Comparison of ENCODE assay signal across 18 cellular contexts in the genomic region with DNA sequence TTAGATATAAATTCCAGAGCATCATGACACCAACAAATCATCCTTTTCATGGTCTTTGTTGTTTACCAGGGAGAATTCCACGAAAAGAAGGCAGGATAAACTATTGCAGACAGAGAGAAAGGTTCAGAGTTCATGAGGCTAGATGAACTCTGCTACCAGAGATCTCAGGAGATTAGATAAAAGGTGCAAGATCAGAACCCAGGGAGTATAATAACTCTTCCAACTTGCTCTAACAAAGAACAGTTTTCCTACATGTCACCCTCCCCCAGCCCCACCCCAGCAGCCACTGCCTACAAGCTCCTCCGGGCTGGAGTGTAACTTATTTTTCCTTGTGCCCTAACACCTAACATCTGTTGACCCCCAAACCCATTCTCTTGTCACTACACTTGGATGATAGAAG. TPM values are rescaled to one million over a fixed set of nuclear protein-coding genes. Genes with fewer than 3 reads are reported as not detected.
DNase-seq lines count a peak whose midpoint lies in the region; ATAC-seq, FAIRE-seq and TF ChIP-seq lines count a peak whose summit lies in the region.
"Had no signal": no experiment of that assay in that cellular context is flagged by ENCODE, and none has a peak within 500 bp of the region (broad histone marks: within the 10 kb centered on the region; RNA-seq: fewer than 3 reads in every experiment).

No MANE protein-coding gene starts in this region.

- H3K9me3 ChIP-seq in Peyer's patch (no peaks in the 10 kb centered on the region), small intestine (ENCODE audit: control insufficient read depth, low read depth) (no peaks in the 10 kb centered on the region), ascending aorta (no peaks in the 10 kb centered on the region)
- H3K9me3 ChIP-seq: A549, BE2C had no signal

- H3K27me3 ChIP-seq in Peyer's patch: no peaks in the 10 kb centered on the region
- H3K27me3 ChIP-seq in small intestine (ENCODE audit: control insufficient read depth in 2 of 2, insufficient read depth in 2 of 2, low read length in 2 of 2): no peaks in the 10 kb centered on the region
- no peaks in the 10 kb centered on the region for H3K27me3 ChIP-seq in ascending aorta
- H3K27me3 ChIP-seq: BE2C had no signal

- no peak for TF ChIP-seq POLR2A in Peyer's patch (IDR thresholded peaks at IDR 0.05)

- ATAC-seq in left lobe of liver (peak; percentile 92), GM19351 (IDR thresholded peaks at IDR 0.05; ENCODE audit: unreplicated experiment) (no peak)
- ATAC-seq: A549 had no signal

- H3K4me1 ChIP-seq in Peyer's patch (peaks cover 0 to 4% (median 1%) of the 10 kb centered on the region in 4 donors), small intestine (ENCODE audit: control insufficient read depth in 2 of 2, insufficient read depth in 1 of 2, low read depth in 1 of 2, low read length in 1 of 2) (peaks cover 0 to 2% of the 10 kb centered on the region in 2 donors), ascending aorta (no peaks in the 10 kb centered on the region)
- H3K4me1 ChIP-seq: A549, BE2C had no signal

- H3K36me3 ChIP-seq in Peyer's patch: no peaks in the 10 kb centered on the region
- H3K36me3 ChIP-seq in small intestine (ENCODE audit: control insufficient read depth in 2 of 2, insufficient read depth in 2 of 2, low read length in 2 of 2): no peaks in the 10 kb centered on the region
- H3K36me3 ChIP-seq in ascending aorta: no peaks in the 10 kb centered on the region
- H3K36me3 ChIP-seq: BE2C had no signal

- peaks cover 40% of the 10 kb centered on the region for H3K4me1 Mint-ChIP-seq in nephron progenitor cell
- H3K4me1 Mint-ChIP-seq: CD4-positive, alpha-beta memory T cell had no signal

- FAIRE-seq in small intestine (lab: Jason Lieb, UNC): no peak
- FAIRE-seq: A549, GM12892, GM19239 had no signal

- H3K27me3 Mint-ChIP-seq in nephron progenitor cell (ENCODE audit: low read depth, poor library complexity): peaks cover 2% of the 10 kb centered on the region
- H3K27me3 Mint-ChIP-seq: CD4-positive, alpha-beta memory T cell had no signal

- H3K4me3 Mint-ChIP-seq in nephron progenitor cell: no peak overlapping the region
- H3K4me3 Mint-ChIP-seq: CD4-positive, alpha-beta memory T cell; HFFc6 had no signal

- intact Hi-C loops in ascending aorta (cut with DNase I): no loop called here

- 7 to 50% (median 42%) methylated on average over 2 of the region's 2 CpGs for whole genome bisulfite sequencing in small intestine, 3 donors

- peak in 2 of 3 donors; percentile 66 to 72 for DNase-seq in Peyer's patch
- DNase-seq in left lobe of liver (ENCODE audit: low spot score): no peak
- no peak for DNase-seq in nephron progenitor cell
- DNase-seq in small intestine: peak; percentile 71
- no peak for DNase-seq in ascending aorta (ENCODE audit: low spot score in 2 of 2)
- no peak for DNase-seq in GOT3 (lab: John Stamatoyannopoulos, UW)
- DNase-seq: BE2C; CD4-positive, alpha-beta memory T cell; DND-41; GDM1; HCEC 1CT; HFFc6; IMR-90 had no signal

- peaks cover 1% of the 10 kb centered on the region for H3K9me3 Mint-ChIP-seq in nephron progenitor cell
- H3K9me3 Mint-ChIP-seq: CD4-positive, alpha-beta memory T cell; HFFc6 had no signal

- TF ChIP-seq CTCF in Peyer's patch (IDR thresholded peaks at IDR 0.05): no peak
- no peak for TF ChIP-seq CTCF in nephron progenitor cell (IDR thresholded peaks at IDR 0.05)
- TF ChIP-seq CTCF in ascending aorta (IDR thresholded peaks at IDR 0.05): no peak

- H3K27ac ChIP-seq in Peyer's patch (peak overlapping the region in 1 of 4 donors; percentile 40), small intestine (ENCODE audit: low read depth in 1 of 2, low read length in 1 of 2) (no peak overlapping the region), ascending aorta (no peak overlapping the region)
- H3K27ac ChIP-seq: A549, C4-2B had no signal

- no peaks in the 10 kb centered on the region for H3K36me3 Mint-ChIP-seq in nephron progenitor cell (ENCODE audit: low read depth)
- H3K36me3 Mint-ChIP-seq: CD4-positive, alpha-beta memory T cell had no signal

- H3K4me3 ChIP-seq in Peyer's patch: no peak overlapping the region
- no peak overlapping the region for H3K4me3 ChIP-seq in small intestine (ENCODE audit: low read depth in 1 of 2, low read length in 2 of 2)
- H3K4me3 ChIP-seq in ascending aorta: no peak overlapping the region
- H3K4me3 ChIP-seq: A549 had no signal

- H3K27ac Mint-ChIP-seq in nephron progenitor cell: peak overlapping the region; percentile 81
- H3K27ac Mint-ChIP-seq: CD4-positive, alpha-beta memory T cell; HFFc6 had no signal

RNA-seq across cellular contexts. Expression of a gene that starts 13.9 kb away (rescaled TPM):
- total RNA-seq in Peyer's patch: 100 to 1,000 TPM in 1 of 4 donors, 10 to 100 TPM in 3; 67.7 to 122 (median 83.1) TPM
- 79.7 TPM for total RNA-seq in left lobe of liver
- polyA plus RNA-seq in small intestine: 10 to 100 TPM; 21.1 to 39.5 (median 23.5) TPM
- 147 TPM for total RNA-seq in ascending aorta

Comparison
In these comparisons a context has a peak if more than half of its experiments do, and no peak if none do; other contexts are left out.
1. DNase-seq: peak in Peyer's patch (2 of 3) and small intestine (single experiment); none in left lobe of liver (single experiment), nephron progenitor cell (single experiment), ascending aorta (0 of 2) and GOT3 (single experiment).